Comparison of ENCODE assay signal across 27 cellular contexts in the genomic region with DNA sequence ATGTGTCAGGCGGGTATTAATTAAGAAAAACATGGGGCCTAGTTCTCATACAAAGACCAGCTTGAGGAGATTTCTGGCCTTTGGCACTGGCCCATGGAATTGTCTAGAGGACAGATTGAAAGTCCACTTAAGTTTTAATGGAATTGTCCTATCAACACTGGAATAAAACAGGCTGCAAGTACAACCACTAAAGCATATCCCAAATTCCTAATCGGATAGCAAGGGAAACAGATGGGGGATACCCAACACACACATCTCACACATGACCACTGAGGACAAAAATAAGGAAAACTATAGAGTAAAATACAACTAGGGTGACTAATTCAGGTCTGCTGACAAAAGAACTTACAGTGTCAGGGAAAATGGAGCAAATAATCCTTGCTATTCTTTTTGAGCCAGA.
"Had no signal": no experiment of that assay in that cellular context is flagged by ENCODE, and none has a peak within 500 bp of the region (broad histone marks: within the 10 kb centered on the region; RNA-seq: fewer than 3 reads in every experiment).

No MANE protein-coding gene starts in this region.

- H3K4me3 Mint-ChIP-seq: activated CD4-positive, alpha-beta memory T cell treated with anti-CD3 and anti-CD28 coated beads, Interleukin-2, amount 10 ng/mL, durations not matched to agents 7 days and 5 days; activated naive CD8-positive, alpha-beta T cell treated with anti-CD3 and anti-CD28 coated beads, Interleukin-2, amount 50 U/mL, for 24 hours; effector memory CD8-positive, alpha-beta T cell; natural killer cell; stimulated activated effector memory CD8-positive, alpha-beta T cell treated with anti-CD3 and anti-CD28 coated beads, Interleukin-12 subunit alpha, Interleukin-12 subunit beta, amount 100 ng/mL, for 72 hours; stimulated activated naive CD8-positive, alpha-beta T cell treated with anti-CD3 and anti-CD28 coated beads, Interleukin-15, amount 100 ng/mL, for 72 hours; T-helper 17 cell had no signal

- H3K9me3 ChIP-seq: body of pancreas, gastroesophageal sphincter, lower lobe of right lung, neutrophil, pancreas, psoas muscle, suprapubic skin, tibial nerve had no signal

- H3K9me3 Mint-ChIP-seq: activated CD4-positive, alpha-beta memory T cell treated with anti-CD3 and anti-CD28 coated beads, Interleukin-2, amount 10 ng/mL, durations not matched to agents 7 days and 5 days; activated naive CD8-positive, alpha-beta T cell treated with anti-CD3 and anti-CD28 coated beads, Interleukin-2, amount 50 U/mL, for 24 hours; stimulated activated naive CD8-positive, alpha-beta T cell treated with anti-CD3 and anti-CD28 coated beads, Interleukin-15, amount 100 ng/mL, for 72 hours had no signal

- H3K36me3 ChIP-seq: cardiac muscle cell, gastroesophageal sphincter, lower lobe of right lung, neutrophil, pancreas, suprapubic skin, tibial nerve had no signal

- FAIRE-seq: keratinocyte, pancreas had no signal

- H3K27ac Mint-ChIP-seq: activated CD4-positive, alpha-beta memory T cell treated with anti-CD3 and anti-CD28 coated beads, Interleukin-2, amount 10 ng/mL, durations not matched to agents 7 days and 5 days; activated naive CD8-positive, alpha-beta T cell treated with anti-CD3 and anti-CD28 coated beads, Interleukin-2, amount 50 U/mL, for 24 hours; effector memory CD8-positive, alpha-beta T cell; natural killer cell; stimulated activated effector memory CD8-positive, alpha-beta T cell treated with anti-CD3 and anti-CD28 coated beads, Interleukin-12 subunit alpha, Interleukin-12 subunit beta, amount 100 ng/mL, for 72 hours; stimulated activated naive CD8-positive, alpha-beta T cell treated with anti-CD3 and anti-CD28 coated beads, Interleukin-15, amount 100 ng/mL, for 72 hours; T-helper 17 cell had no signal

- H3K27ac ChIP-seq: body of pancreas, cardiac muscle cell, lower lobe of right lung, neutrophil, pancreas, psoas muscle, suprapubic skin had no signal

- DNase-seq: activated CD4-positive, alpha-beta memory T cell treated with anti-CD3 and anti-CD28 coated beads, Interleukin-2, amount 10 ng/mL, durations not matched to agents 7 days and 5 days; activated CD4-positive, alpha-beta T cell treated with anti-CD3 and anti-CD28 coated beads for 4 hours; activated CD4-positive, CD25-positive, alpha-beta regulatory T cell; activated gamma-delta T cell; activated naive CD4-positive, alpha-beta T cell treated with anti-CD3 and anti-CD28 coated beads, Interleukin-2, amount 50 U/mL, for 16 hours; activated naive CD8-positive, alpha-beta T cell treated with anti-CD3 and anti-CD28 coated beads, Interleukin-2, amount 50 U/mL, for 24 hours; activated T-cell treated with anti-CD3 and anti-CD28 coated beads for 4 hours; body of pancreas; effector memory CD8-positive, alpha-beta T cell; head of caudate nucleus; lower lobe of right lung; natural killer cell; pancreas; psoas muscle; stimulated activated CD4-positive, alpha-beta T cell treated with anti-CD3 and anti-CD28 coated beads, Interleukin-2, amount 100 ng/mL, for 24 hours; stimulated activated naive CD8-positive, alpha-beta T cell treated with anti-CD3 and anti-CD28 coated beads, Interleukin-15, amount 100 ng/mL, for 72 hours; SW 1271; T-helper 17 cell had no signal

- H3K27me3 ChIP-seq: body of pancreas, cardiac muscle cell, gastroesophageal sphincter, neutrophil, pancreas, suprapubic skin, tibial nerve had no signal

- H3K4me1 Mint-ChIP-seq: activated CD4-positive, alpha-beta memory T cell treated with anti-CD3 and anti-CD28 coated beads, Interleukin-2, amount 10 ng/mL, durations not matched to agents 7 days and 5 days; activated naive CD8-positive, alpha-beta T cell treated with anti-CD3 and anti-CD28 coated beads, Interleukin-2, amount 50 U/mL, for 24 hours; natural killer cell; stimulated activated effector memory CD8-positive, alpha-beta T cell treated with anti-CD3 and anti-CD28 coated beads, Interleukin-12 subunit alpha, Interleukin-12 subunit beta, amount 100 ng/mL, for 72 hours; stimulated activated naive CD8-positive, alpha-beta T cell treated with anti-CD3 and anti-CD28 coated beads, Interleukin-15, amount 100 ng/mL, for 72 hours had no signal

- H3K4me3 ChIP-seq: body of pancreas, cardiac muscle cell, gastroesophageal sphincter, lower lobe of right lung, pancreas, psoas muscle, skin epidermis, suprapubic skin, tibial nerve had no signal

- ATAC-seq: activated naive CD8-positive, alpha-beta T cell treated with anti-CD3 and anti-CD28 coated beads, Interleukin-2, amount 50 U/mL, for 24 hours; body of pancreas; effector memory CD8-positive, alpha-beta T cell; gastroesophageal sphincter; lower lobe of right lung; natural killer cell; pancreas; psoas muscle; right cardiac atrium; stimulated activated effector memory CD8-positive, alpha-beta T cell treated with anti-CD3 and anti-CD28 coated beads, Interleukin-12 subunit alpha, Interleukin-12 subunit beta, amount 100 ng/mL, for 72 hours; stimulated activated naive CD8-positive, alpha-beta T cell treated with anti-CD3 and anti-CD28 coated beads, Interleukin-15, amount 100 ng/mL, for 72 hours; T-helper 17 cell had no signal

- H3K27me3 Mint-ChIP-seq: activated CD4-positive, alpha-beta memory T cell treated with anti-CD3 and anti-CD28 coated beads, Interleukin-2, amount 10 ng/mL, durations not matched to agents 7 days and 5 days; effector memory CD8-positive, alpha-beta T cell had no signal

- H3K4me1 ChIP-seq: body of pancreas had no signal

- H3K36me3 Mint-ChIP-seq: natural killer cell; stimulated activated effector memory CD8-positive, alpha-beta T cell treated with anti-CD3 and anti-CD28 coated beads, Interleukin-12 subunit alpha, Interleukin-12 subunit beta, amount 100 ng/mL, for 72 hours had no signal
